Comparison of ENCODE assay signal across 1 cellular context in the genomic region with DNA sequence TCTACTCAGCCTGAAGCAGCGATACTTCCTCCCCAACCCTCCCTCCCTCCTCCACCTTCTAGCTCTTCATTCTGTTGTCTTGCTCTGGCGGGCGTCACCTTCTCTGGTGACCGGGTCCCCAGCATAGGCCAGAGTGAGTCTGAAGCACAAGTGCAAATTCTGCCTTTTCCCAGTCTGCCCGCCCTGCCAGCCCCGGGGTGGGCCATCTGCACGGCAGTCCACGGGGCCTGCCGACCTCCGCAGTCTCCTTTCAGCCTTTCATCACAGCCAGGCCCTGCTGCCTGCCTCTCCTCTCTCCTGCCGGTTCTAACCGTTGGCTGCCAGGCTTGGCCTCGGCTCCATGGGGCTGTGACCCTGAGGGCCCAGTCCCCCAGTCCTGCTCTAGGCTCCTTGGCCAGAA.
TF ChIP-seq lines count a peak whose summit lies in the region.

No MANE protein-coding gene starts in this region.

TF ChIP-seq in WTC11, 78 proteins besides CTCF, POLR2A, EP300 and RAD21 (continued from another document):
- TF ChIP-seq, protein P1, sequence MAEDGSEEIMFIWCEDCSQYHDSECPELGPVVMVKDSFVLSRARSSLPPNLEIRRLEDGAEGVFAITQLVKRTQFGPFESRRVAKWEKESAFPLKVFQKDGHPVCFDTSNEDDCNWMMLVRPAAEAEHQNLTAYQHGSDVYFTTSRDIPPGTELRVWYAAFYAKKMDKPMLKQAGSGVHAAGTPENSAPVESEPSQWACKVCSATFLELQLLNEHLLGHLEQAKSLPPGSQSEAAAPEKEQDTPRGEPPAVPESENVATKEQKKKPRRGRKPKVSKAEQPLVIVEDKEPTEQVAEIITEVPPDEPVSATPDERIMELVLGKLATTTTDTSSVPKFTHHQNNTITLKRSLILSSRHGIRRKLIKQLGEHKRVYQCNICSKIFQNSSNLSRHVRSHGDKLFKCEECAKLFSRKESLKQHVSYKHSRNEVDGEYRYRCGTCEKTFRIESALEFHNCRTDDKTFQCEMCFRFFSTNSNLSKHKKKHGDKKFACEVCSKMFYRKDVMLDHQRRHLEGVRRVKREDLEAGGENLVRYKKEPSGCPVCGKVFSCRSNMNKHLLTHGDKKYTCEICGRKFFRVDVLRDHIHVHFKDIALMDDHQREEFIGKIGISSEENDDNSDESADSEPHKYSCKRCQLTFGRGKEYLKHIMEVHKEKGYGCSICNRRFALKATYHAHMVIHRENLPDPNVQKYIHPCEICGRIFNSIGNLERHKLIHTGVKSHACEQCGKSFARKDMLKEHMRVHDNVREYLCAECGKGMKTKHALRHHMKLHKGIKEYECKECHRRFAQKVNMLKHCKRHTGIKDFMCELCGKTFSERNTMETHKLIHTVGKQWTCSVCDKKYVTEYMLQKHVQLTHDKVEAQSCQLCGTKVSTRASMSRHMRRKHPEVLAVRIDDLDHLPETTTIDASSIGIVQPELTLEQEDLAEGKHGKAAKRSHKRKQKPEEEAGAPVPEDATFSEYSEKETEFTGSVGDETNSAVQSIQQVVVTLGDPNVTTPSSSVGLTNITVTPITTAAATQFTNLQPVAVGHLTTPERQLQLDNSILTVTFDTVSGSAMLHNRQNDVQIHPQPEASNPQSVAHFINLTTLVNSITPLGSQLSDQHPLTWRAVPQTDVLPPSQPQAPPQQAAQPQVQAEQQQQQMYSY (CRISPR knock-in tag; IDR thresholded peaks at IDR 0.05) = no peak
- TF ChIP-seq ZNF416 (CRISPR knock-in tag; IDR thresholded peaks at IDR 0.05) (no peak), ZNF121 (CRISPR knock-in tag; IDR thresholded peaks at IDR 0.05) (no peak), MLX (CRISPR knock-in tag; IDR thresholded peaks at IDR 0.05) (no peak), NFATC4 (CRISPR knock-in tag; IDR thresholded peaks at IDR 0.05) (no peak), SOX15 (CRISPR knock-in tag; IDR thresholded peaks at IDR 0.05) (no peak), PRRX2 (CRISPR knock-in tag; IDR thresholded peaks at IDR 0.05) (no peak), ZNF423 (CRISPR knock-in tag; IDR thresholded peaks at IDR 0.05) (no peak)
- TF ChIP-seq, protein P2, sequence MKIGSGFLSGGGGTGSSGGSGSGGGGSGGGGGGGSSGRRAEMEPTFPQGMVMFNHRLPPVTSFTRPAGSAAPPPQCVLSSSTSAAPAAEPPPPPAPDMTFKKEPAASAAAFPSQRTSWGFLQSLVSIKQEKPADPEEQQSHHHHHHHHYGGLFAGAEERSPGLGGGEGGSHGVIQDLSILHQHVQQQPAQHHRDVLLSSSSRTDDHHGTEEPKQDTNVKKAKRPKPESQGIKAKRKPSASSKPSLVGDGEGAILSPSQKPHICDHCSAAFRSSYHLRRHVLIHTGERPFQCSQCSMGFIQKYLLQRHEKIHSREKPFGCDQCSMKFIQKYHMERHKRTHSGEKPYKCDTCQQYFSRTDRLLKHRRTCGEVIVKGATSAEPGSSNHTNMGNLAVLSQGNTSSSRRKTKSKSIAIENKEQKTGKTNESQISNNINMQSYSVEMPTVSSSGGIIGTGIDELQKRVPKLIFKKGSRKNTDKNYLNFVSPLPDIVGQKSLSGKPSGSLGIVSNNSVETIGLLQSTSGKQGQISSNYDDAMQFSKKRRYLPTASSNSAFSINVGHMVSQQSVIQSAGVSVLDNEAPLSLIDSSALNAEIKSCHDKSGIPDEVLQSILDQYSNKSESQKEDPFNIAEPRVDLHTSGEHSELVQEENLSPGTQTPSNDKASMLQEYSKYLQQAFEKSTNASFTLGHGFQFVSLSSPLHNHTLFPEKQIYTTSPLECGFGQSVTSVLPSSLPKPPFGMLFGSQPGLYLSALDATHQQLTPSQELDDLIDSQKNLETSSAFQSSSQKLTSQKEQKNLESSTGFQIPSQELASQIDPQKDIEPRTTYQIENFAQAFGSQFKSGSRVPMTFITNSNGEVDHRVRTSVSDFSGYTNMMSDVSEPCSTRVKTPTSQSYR (CRISPR knock-in tag; IDR thresholded peaks at IDR 0.05) = no peak
- TF ChIP-seq, protein P3, sequence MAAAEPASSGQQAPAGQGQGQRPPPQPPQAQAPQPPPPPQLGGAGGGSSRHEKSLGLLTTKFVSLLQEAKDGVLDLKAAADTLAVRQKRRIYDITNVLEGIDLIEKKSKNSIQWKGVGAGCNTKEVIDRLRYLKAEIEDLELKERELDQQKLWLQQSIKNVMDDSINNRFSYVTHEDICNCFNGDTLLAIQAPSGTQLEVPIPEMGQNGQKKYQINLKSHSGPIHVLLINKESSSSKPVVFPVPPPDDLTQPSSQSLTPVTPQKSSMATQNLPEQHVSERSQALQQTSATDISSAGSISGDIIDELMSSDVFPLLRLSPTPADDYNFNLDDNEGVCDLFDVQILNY (CRISPR knock-in tag; IDR thresholded peaks at IDR 0.05) = no peak
